Comparison of ENCODE assay signal across 21 cellular contexts in the genomic region with DNA sequence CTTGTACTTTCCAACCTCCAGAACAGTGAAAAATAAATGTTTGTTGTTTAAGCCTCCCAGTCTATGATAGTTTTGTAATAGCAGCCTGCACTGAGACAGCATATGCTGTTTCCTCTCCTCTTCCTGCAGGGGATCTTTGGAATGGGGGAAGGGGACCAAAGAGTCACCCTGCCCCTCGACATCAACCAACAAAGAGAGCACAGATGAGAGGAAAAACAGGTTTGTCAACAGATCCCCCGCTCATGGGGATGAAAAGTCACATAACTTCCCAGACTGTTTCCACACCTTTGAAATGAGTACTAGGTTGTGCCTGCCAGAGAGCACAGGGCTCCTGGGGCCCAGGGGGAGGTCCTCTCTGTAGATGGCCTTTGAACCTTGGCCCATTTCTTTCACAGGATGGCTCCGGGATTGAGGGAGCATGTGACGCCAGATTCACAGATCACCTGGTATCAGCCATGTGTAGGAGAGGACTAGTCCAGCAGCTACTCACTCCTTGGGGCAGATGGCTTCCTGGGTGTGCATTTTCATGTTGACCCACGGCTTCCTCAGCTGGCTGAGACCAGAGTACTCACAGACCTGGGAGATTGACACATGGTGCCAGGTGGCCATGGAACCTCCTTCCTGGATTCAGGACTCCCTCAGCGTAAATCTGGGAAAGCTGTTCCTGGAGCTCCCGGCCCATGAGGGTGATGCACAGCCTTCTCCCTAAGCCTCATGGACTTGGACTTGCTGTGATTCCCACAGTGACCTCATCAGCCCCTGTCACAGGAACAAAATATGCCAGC.
DNase-seq lines count a peak whose midpoint lies in the region; ATAC-seq and TF ChIP-seq lines count a peak whose summit lies in the region.
"Had no signal": no experiment of that assay in that cellular context is flagged by ENCODE, and none has a peak within 500 bp of the region (broad histone marks: within the 10 kb centered on the region; RNA-seq: fewer than 3 reads in every experiment).

No MANE protein-coding gene starts in this region.

- no peak overlapping the region for H3K27ac ChIP-seq in body of pancreas
- H3K27ac ChIP-seq in parathyroid adenoma: no peak overlapping the region

- 60 to 65% methylated on average over 5 to 7 of the region's 7 CpGs for WGBS in body of pancreas, 2 donors

- H3K4me1 ChIP-seq in body of pancreas (peaks cover 10% of the 10 kb centered on the region), parathyroid adenoma (peaks cover 20% of the 10 kb centered on the region)

- H3K4me3 ChIP-seq in GM06990 (replicated peaks; ENCODE audit: low read depth, low read length) (0 out of 2 replicates have a peak overlapping the region, but pooled peaks have one; percentile 3), body of pancreas (no peak overlapping the region), parathyroid adenoma (ENCODE audit: low read depth, low read length) (no peak overlapping the region)

- H3K27me3 ChIP-seq in GM06990 (replicated peaks; ENCODE audit: control insufficient read depth, insufficient read depth, low read length) (no peaks in the 10 kb centered on the region), body of pancreas (no peaks in the 10 kb centered on the region), parathyroid adenoma (ENCODE audit: control insufficient read depth, insufficient read depth, low read length) (no peaks in the 10 kb centered on the region)

- H3K9ac ChIP-seq in parathyroid adenoma: no peak overlapping the region
- H3K9ac ChIP-seq: SK-N-SH had no signal

- TF ChIP-seq CTCF in GM06990 (IDR thresholded peaks at IDR 0.05; ENCODE audit: insufficient read depth, low read length, poor library complexity, severe bottlenecking): no peak
- TF ChIP-seq CTCF in body of pancreas (IDR thresholded peaks at IDR 0.05): no peak
- TF ChIP-seq CTCF in parathyroid adenoma (IDR thresholded peaks at IDR 0.05): no peak

- H3K4me2 ChIP-seq in parathyroid adenoma (ENCODE audit: low read length): no peak overlapping the region
- H3K4me2 ChIP-seq: SK-N-SH had no signal

- peak; percentile 31 for ATAC-seq in body of pancreas
- ATAC-seq in left lobe of liver: peak; percentile 90
- ATAC-seq: HCT116, PC-3 had no signal

- H3K9me3 ChIP-seq in body of pancreas (no peaks in the 10 kb centered on the region), parathyroid adenoma (ENCODE audit: control insufficient read depth, low read length) (no peaks in the 10 kb centered on the region)
- H3K9me3 ChIP-seq: SK-N-SH had no signal

- H3K36me3 ChIP-seq in GM06990 (ENCODE audit: control insufficient read depth, insufficient read depth, low read length) (peaks cover 2% of the 10 kb centered on the region), body of pancreas (replicated peaks in 1 of 2; ENCODE audit: insufficient read depth in 1 of 2, low read depth in 2 of 2) (no peaks in the 10 kb centered on the region), parathyroid adenoma (ENCODE audit: control insufficient read depth, insufficient read depth, low read length) (no peaks in the 10 kb centered on the region)

- peak overlapping the region; percentile 40 for H2AFZ ChIP-seq in parathyroid adenoma

- TF ChIP-seq POLR2A in body of pancreas (IDR thresholded peaks at IDR 0.05): no peak

- intact Hi-C loops in body of pancreas (cut with DNase I): no loop called here

- no peaks in the 10 kb centered on the region for H3K79me2 ChIP-seq in parathyroid adenoma

- DNase-seq in GM06990 (ENCODE audit: extremely low read depth, insufficient read length) (no peak), body of pancreas (peak in 1 of 4 donors; percentile 44), left lobe of liver (ENCODE audit: low spot score) (peak; percentile 60), HuH-7.5 (ENCODE audit: low spot score) (no peak), DMS 273 treated with DMSO at 0.1 percent for 48 hours (lab: John Stamatoyannopoulos, UW) (no peak), ecto neural progenitor cell (ENCODE audit: low spot score) (no peak)
- DNase-seq in activated effector memory CD4-positive, alpha-beta T cell treated with anti-CD3 and anti-CD28 coated beads, Interleukin-2, amount 50 U/mL, for 16 hours: no peak
- DNase-seq: CD4-positive, alpha-beta T cell; DMS53; EL; KBM-7; NCI-H187; NCI-H2107; NCI-H2227 treated with DMSO at 0.1 percent for 48 hours; NCI-H510A treated with DMSO at 0.1 percent for 48 hours; PC-3; RPMI8226; SHP77 treated with DMSO at 0.1 percent for 48 hours; SK-N-SH had no signal
